In genomic region chrX:10582215-10582733, GRCh38 we compare ENCODE assay signal across 16 cellular contexts. TPM values are rescaled to one million over a fixed set of nuclear protein-coding genes. Genes with fewer than 3 reads are reported as not detected.
DNase-seq lines count a peak whose midpoint lies in the region; TF ChIP-seq lines count a peak whose summit lies in the region.
"Had no signal": no experiment of that assay in that cellular context is flagged by ENCODE, and none has a peak within 500 bp of the region (broad histone marks: within the 10 kb centered on the region; RNA-seq: fewer than 3 reads in every experiment).

No MANE protein-coding gene starts in this region.

- BruUV-seq in PC-9 (replicated peaks; lab: Mats Ljungman, UMichigan) = no TSS peak

- H3K4me1 Mint-ChIP-seq in endothelial cell (ENCODE audit: unreplicated experiment) (peaks cover 48% of the 10 kb centered on the region), mesothelial cell of epicardium (peaks cover 40% of the 10 kb centered on the region)
- H3K4me1 Mint-ChIP-seq: natural killer cell had no signal

- H4K20me1 ChIP-seq in PC-9 (ENCODE audit: insufficient read depth) (no peaks in the 10 kb centered on the region), osteoblast (ENCODE audit: insufficient read depth, low read length) (no peaks in the 10 kb centered on the region)

- H3K27me3 ChIP-seq in PC-9 (ENCODE audit: insufficient read depth, low read depth) (no peaks in the 10 kb centered on the region), osteoblast (ENCODE audit: insufficient read depth, low read length) (no peaks in the 10 kb centered on the region)
- H3K27me3 ChIP-seq: adrenal gland had no signal

- H3K27ac ChIP-seq in PC-9 (0 out of 2 replicates have a peak overlapping the region, but pooled peaks have one; percentile 30), osteoblast (ENCODE audit: low read depth, low read length) (peak overlapping the region; percentile 60)
- H3K27ac ChIP-seq: adrenal gland, SK-N-MC had no signal

- intact Hi-C loops in PC-9 (cut with micrococcal nuclease; ENCODE audit: unreplicated experiment) = no loop called here

- H2AFZ ChIP-seq in PC-9 (no peak overlapping the region), osteoblast (ENCODE audit: low read length) (no peak overlapping the region)

- POLR2A ChIA-PET in PC-9 (lab: Charles Lee; ENCODE audit: unreplicated experiment) = no interaction called here

- peak; percentile 29 for DNase-seq in HCEC 1CT
- peak in 1 of 2 experiments; percentile 50 for DNase-seq in PC-9
- no peak for DNase-seq in endothelial cell (ENCODE audit: low spot score)
- DNase-seq in osteoblast (ENCODE audit: insufficient read length, low spot score, missing footprints) = no peak
- DNase-seq in NCI-H82 (lab: John Stamatoyannopoulos, UW) = no peak
- DNase-seq in nucleus accumbens (lab: John Stamatoyannopoulos, UW) = no peak
- no peak for DNase-seq in mesothelial cell of epicardium (ENCODE audit: low spot score in 2 of 2, unreplicated experiment in 2 of 2)
- DNase-seq in NCI-H2029 treated with DMSO at 0.1 percent for 48 hours (lab: John Stamatoyannopoulos, UW) = no peak
- DNase-seq: activated CD8-positive, alpha-beta T cell treated with anti-CD3 and anti-CD28 coated beads, Interleukin-2, amount 10 ng/mL, durations not matched to agents 7 days and 5 days; cortex of kidney; DMS53; natural killer cell; NK-92 treated with Interleukin-12 subunit alpha and Interleukin-12 subunit beta, amount 100 ng/mL, for 24 hours had no signal

- H3K4me1 ChIP-seq in PC-9 (replicated peaks; ENCODE audit: insufficient read depth) (peaks cover 33% of the 10 kb centered on the region), osteoblast (ENCODE audit: insufficient read depth, low read length) (peaks cover 13% of the 10 kb centered on the region)
- H3K4me1 ChIP-seq: adrenal gland had no signal

- no peak for TF ChIP-seq CTCF in PC-9 (conservative IDR thresholded peaks at IDR 0.05)
- TF ChIP-seq CTCF in endothelial cell (IDR thresholded peaks at IDR 0.05; ENCODE audit: unreplicated experiment) = no peak
- TF ChIP-seq CTCF in osteoblast (IDR thresholded peaks at IDR 0.05; ENCODE audit: extremely low read depth, low read depth, low read length) = no peak
- TF ChIP-seq CTCF in mesothelial cell of epicardium (IDR thresholded peaks at IDR 0.05; ENCODE audit: unreplicated experiment) = no peak

- no peak overlapping the region for H3K4me2 ChIP-seq in PC-9
- H3K4me2 ChIP-seq in osteoblast (ENCODE audit: insufficient read depth, low read length) = no peak overlapping the region

- H3K36me3 Mint-ChIP-seq in endothelial cell (ENCODE audit: low read depth, unreplicated experiment) = peaks cover 15% of the 10 kb centered on the region
- peaks cover 25% of the 10 kb centered on the region for H3K36me3 Mint-ChIP-seq in mesothelial cell of epicardium

- H3K36me3 ChIP-seq in PC-9 (ENCODE audit: low read depth) = no peaks in the 10 kb centered on the region
- no peaks in the 10 kb centered on the region for H3K36me3 ChIP-seq in osteoblast (ENCODE audit: insufficient read depth, low read length)
- H3K36me3 ChIP-seq: adrenal gland had no signal

- no peaks in the 10 kb centered on the region for H3K9me2 ChIP-seq in PC-9 (ENCODE audit: insufficient read depth)

- no peak overlapping the region for H3K4me3 ChIP-seq in PC-9
- H3K4me3 ChIP-seq in osteoblast (ENCODE audit: insufficient read depth, low read length) = no peak overlapping the region
- H3K4me3 ChIP-seq: adrenal gland, lung, SK-N-MC had no signal

- H3K4me3 Mint-ChIP-seq in endothelial cell (ENCODE audit: unreplicated experiment) = no peak overlapping the region
- no peak overlapping the region for H3K4me3 Mint-ChIP-seq in mesothelial cell of epicardium
- H3K4me3 Mint-ChIP-seq: activated CD8-positive, alpha-beta T cell treated with anti-CD3 and anti-CD28 coated beads, Interleukin-2, amount 10 ng/mL, durations not matched to agents 7 days and 5 days; natural killer cell had no signal

- CTCF ChIA-PET in PC-9 (lab: Charles Lee) = no interaction called here

- H3F3A ChIP-seq in PC-9 (ENCODE audit: insufficient read depth, low read depth) = peaks cover 25% of the 10 kb centered on the region

- H3K27ac Mint-ChIP-seq in endothelial cell (ENCODE audit: unreplicated experiment) (peak overlapping the region; percentile 70), mesothelial cell of epicardium (no peak overlapping the region)
- H3K27ac Mint-ChIP-seq: activated CD8-positive, alpha-beta T cell treated with anti-CD3 and anti-CD28 coated beads, Interleukin-2, amount 10 ng/mL, durations not matched to agents 7 days and 5 days; natural killer cell had no signal

- H3K79me2 ChIP-seq in PC-9 (ENCODE audit: low read depth) (peaks cover 36% of the 10 kb centered on the region), osteoblast (ENCODE audit: insufficient read depth, low read length) (peaks cover 19% of the 10 kb centered on the region)

- H3K9me3 Mint-ChIP-seq in endothelial cell (ENCODE audit: unreplicated experiment) (no peaks in the 10 kb centered on the region), mesothelial cell of epicardium (peaks cover 27% of the 10 kb centered on the region)

- H3K9me3 ChIP-seq in PC-9 (ENCODE audit: insufficient read depth, low read depth) (no peaks in the 10 kb centered on the region; the same call in 1 of the 2 replicates), osteoblast (ENCODE audit: low read depth, low read length) (peaks cover 6% of the 10 kb centered on the region)
- H3K9me3 ChIP-seq: adrenal gland had no signal

- peaks cover 2% of the 10 kb centered on the region for H3K27me3 Mint-ChIP-seq in endothelial cell (ENCODE audit: unreplicated experiment)
- H3K27me3 Mint-ChIP-seq in mesothelial cell of epicardium (ENCODE audit: low read depth) = no peaks in the 10 kb centered on the region

RNA-seq across cellular contexts. Expression of gene MID1, which starts 38.1 kb away (rescaled TPM):
- total RNA-seq in PC-9 (2021) (57.0 and 79.5 TPM in 2 replicates), endothelial cell (ENCODE audit: unreplicated experiment) (61.8 TPM), osteoblast (26.5 and 26.8 TPM in 2 replicates), mesothelial cell of epicardium (48.3 to 52.5 TPM (median 48.8 TPM) in 3 replicates)
- total RNA-seq: natural killer cell had no signal
